1 cellular context compared by ENCODE assay signal in the genomic region with DNA sequence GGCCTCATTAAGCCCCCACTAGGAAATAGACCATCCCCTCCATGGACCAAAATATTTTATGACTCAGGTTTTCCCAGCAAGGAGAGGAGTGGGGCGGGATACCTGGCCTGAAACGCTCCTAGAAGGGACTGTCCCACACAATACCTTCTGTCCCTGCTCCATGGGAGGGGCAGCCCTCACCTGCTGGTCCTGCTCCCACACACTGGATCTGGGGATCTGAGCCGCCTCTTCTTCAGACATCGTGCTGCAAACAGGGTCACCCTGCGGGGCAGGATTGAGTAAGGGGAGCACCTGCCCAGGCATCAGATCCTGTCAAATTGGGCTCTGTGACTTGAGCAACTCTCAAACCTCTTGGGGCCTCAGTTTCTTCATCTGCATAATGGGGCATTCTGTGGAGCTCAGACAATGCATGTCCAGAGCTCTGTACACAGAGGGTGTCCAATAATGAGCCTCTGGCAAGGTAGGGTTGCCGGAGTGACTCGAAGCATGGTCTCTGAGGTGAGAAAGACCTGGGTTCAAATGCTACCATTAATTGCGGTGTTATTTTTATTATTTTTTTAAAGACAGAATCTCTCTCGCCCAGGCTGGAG.
TF ChIP-seq lines count a peak whose summit lies in the region.

No MANE protein-coding gene starts in this region.

TF ChIP-seq in HepG2, 621 proteins besides CTCF, POLR2A, EP300 and RAD21:
- TF ChIP-seq ZNF652 (CRISPR knock-in tag; IDR thresholded peaks at IDR 0.05; ENCODE audit: borderline replicate concordance, low read depth) (no peak), ZNF660 (CRISPR knock-in tag; IDR thresholded peaks at IDR 0.05; ENCODE audit: borderline replicate concordance, low read depth) (no peak), ZNF629 (CRISPR knock-in tag; conservative IDR thresholded peaks at IDR 0.05) (peak; percentile 84; the same call in 1 of the 2 replicates), ZMYM2 (CRISPR knock-in tag; IDR thresholded peaks at IDR 0.05) (no peak), MZF1 (CRISPR knock-in tag; IDR thresholded peaks at IDR 0.05; ENCODE audit: borderline replicate concordance) (no peak), CHD4 (IDR thresholded peaks at IDR 0.05; ENCODE audit: borderline replicate concordance, low read length) (no peak), NFIB (CRISPR knock-in tag; IDR thresholded peaks at IDR 0.05; ENCODE audit: borderline replicate concordance) (no peak), SIX4 (CRISPR knock-in tag; IDR thresholded peaks at IDR 0.05) (no peak), ZKSCAN8 (CRISPR knock-in tag; IDR thresholded peaks at IDR 0.05; ENCODE audit: borderline replicate concordance) (peak; percentile 51; the same call in 1 of the 2 replicates)
- TF ChIP-seq, protein P1, sequence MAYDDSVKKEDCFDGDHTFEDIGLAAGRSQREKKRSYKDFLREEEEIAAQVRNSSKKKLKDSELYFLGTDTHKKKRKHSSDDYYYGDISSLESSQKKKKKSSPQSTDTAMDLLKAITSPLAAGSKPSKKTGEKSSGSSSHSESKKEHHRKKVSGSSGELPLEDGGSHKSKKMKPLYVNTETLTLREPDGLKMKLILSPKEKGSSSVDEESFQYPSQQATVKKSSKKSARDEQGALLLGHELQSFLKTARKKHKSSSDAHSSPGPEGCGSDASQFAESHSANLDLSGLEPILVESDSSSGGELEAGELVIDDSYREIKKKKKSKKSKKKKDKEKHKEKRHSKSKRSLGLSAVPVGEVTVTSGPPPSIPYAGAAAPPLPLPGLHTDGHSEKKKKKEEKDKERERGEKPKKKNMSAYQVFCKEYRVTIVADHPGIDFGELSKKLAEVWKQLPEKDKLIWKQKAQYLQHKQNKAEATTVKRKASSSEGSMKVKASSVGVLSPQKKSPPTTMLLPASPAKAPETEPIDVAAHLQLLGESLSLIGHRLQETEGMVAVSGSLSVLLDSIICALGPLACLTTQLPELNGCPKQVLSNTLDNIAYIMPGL (CRISPR knock-in tag; IDR thresholded peaks at IDR 0.05; ENCODE audit: borderline replicate concordance in 1 of 2, low read depth in 1 of 2), result no peak
- TF ChIP-seq, protein P2, sequence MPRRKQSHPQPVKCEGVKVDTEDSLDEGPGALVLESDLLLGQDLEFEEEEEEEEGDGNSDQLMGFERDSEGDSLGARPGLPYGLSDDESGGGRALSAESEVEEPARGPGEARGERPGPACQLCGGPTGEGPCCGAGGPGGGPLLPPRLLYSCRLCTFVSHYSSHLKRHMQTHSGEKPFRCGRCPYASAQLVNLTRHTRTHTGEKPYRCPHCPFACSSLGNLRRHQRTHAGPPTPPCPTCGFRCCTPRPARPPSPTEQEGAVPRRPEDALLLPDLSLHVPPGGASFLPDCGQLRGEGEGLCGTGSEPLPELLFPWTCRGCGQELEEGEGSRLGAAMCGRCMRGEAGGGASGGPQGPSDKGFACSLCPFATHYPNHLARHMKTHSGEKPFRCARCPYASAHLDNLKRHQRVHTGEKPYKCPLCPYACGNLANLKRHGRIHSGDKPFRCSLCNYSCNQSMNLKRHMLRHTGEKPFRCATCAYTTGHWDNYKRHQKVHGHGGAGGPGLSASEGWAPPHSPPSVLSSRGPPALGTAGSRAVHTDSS (CRISPR knock-in tag; conservative IDR thresholded peaks at IDR 0.05), result no peak
